ENCODE assay signal across 10 cellular contexts in genomic region chr2:190360561-190360960, GRCh38. TPM values are rescaled to one million over a fixed set of nuclear protein-coding genes. Genes with fewer than 3 reads are reported as not detected.
DNase-seq lines count a peak whose midpoint lies in the region; ATAC-seq, FAIRE-seq and TF ChIP-seq lines count a peak whose summit lies in the region.
"Had no signal": no experiment of that assay in that cellular context is flagged by ENCODE, and none has a peak within 500 bp of the region (broad histone marks: within the 10 kb centered on the region; RNA-seq: fewer than 3 reads in every experiment).

No MANE protein-coding gene starts in this region.

- H3K27ac ChIP-seq in substantia nigra (ENCODE audit: low read depth, low read length, poor library complexity, severe bottlenecking): peak overlapping the region; percentile 11

- POLR2A ChIA-PET in activated CD8-positive, alpha-beta T cell treated with anti-CD3 and anti-CD28 coated beads for 36 hours (lab: Charles Lee): interaction anchor here (1.2 kb wide), 1 partner anchor 47 kb away, joined by 4 read pairs; no protein-coding TSS in a partner anchor

- DNase-seq in activated CD4-positive, alpha-beta T cell treated with anti-CD3 and anti-CD28 coated beads, Interleukin-2, amount 10 ng/mL, durations not matched to agents 24 days and 14 days: no peak
- no peak for DNase-seq in activated CD4-positive, alpha-beta T cell treated with anti-CD3 and anti-CD28 coated beads for 48 hours
- DNase-seq in activated CD8-positive, alpha-beta T cell treated with anti-CD3 and anti-CD28 coated beads for 36 hours: no peak
- no peak for DNase-seq in substantia nigra (lab: John Stamatoyannopoulos, UW)
- no peak for DNase-seq in C1 segment of cervical spinal cord (lab: John Stamatoyannopoulos, UW)
- no peak for DNase-seq in NCI-H1694 treated with DMSO at 0.1 percent for 48 hours (lab: John Stamatoyannopoulos, UW)
- no peak for DNase-seq in NCI-H524 treated with DMSO at 0.1 percent for 48 hours (lab: John Stamatoyannopoulos, UW)

- H3K27me3 Mint-ChIP-seq in activated CD4-positive, alpha-beta T cell treated with anti-CD3 and anti-CD28 coated beads, Interleukin-2, amount 10 ng/mL, durations not matched to agents 24 days and 14 days: no peaks in the 10 kb centered on the region
- H3K27me3 Mint-ChIP-seq in activated CD8-positive, alpha-beta T cell treated with anti-CD3 and anti-CD28 coated beads for 36 hours: no peaks in the 10 kb centered on the region

- H3K9me3 Mint-ChIP-seq in activated CD4-positive, alpha-beta T cell treated with anti-CD3 and anti-CD28 coated beads, Interleukin-2, amount 10 ng/mL, durations not matched to agents 24 days and 14 days: no peaks in the 10 kb centered on the region
- no peaks in the 10 kb centered on the region for H3K9me3 Mint-ChIP-seq in activated CD8-positive, alpha-beta T cell treated with anti-CD3 and anti-CD28 coated beads for 36 hours

- no peak for TF ChIP-seq CTCF in activated CD8-positive, alpha-beta T cell treated with anti-CD3 and anti-CD28 coated beads for 36 hours (IDR thresholded peaks at IDR 0.05)

- CTCF ChIA-PET in activated CD8-positive, alpha-beta T cell treated with anti-CD3 and anti-CD28 coated beads for 36 hours (lab: Charles Lee): interaction anchor here (1.7 to 2.2 kb wide), 3 partner anchors 10 to 271 kb away, joined by 5 to 9 read pairs (median 9); no protein-coding TSS in a partner anchor

- ATAC-seq in activated CD8-positive, alpha-beta T cell treated with anti-CD3 and anti-CD28 coated beads for 36 hours: no peak

- H3K36me3 Mint-ChIP-seq in activated CD4-positive, alpha-beta T cell treated with anti-CD3 and anti-CD28 coated beads, Interleukin-2, amount 10 ng/mL, durations not matched to agents 24 days and 14 days (ENCODE audit: low read depth): no peaks in the 10 kb centered on the region
- H3K36me3 Mint-ChIP-seq in activated CD8-positive, alpha-beta T cell treated with anti-CD3 and anti-CD28 coated beads for 36 hours (ENCODE audit: low read depth): no peaks in the 10 kb centered on the region

- peak overlapping the region; percentile 87 for H3K4me3 Mint-ChIP-seq in activated CD4-positive, alpha-beta T cell treated with anti-CD3 and anti-CD28 coated beads, Interleukin-2, amount 10 ng/mL, durations not matched to agents 24 days and 14 days
- peak overlapping the region; percentile 80 for H3K4me3 Mint-ChIP-seq in activated CD8-positive, alpha-beta T cell treated with anti-CD3 and anti-CD28 coated beads for 36 hours

- peak; percentile 88 for FAIRE-seq in islet of Langerhans (lab: Jason Lieb, UNC)
- FAIRE-seq: A204.1, RCC 7860 had no signal

- H3K27ac Mint-ChIP-seq in activated CD4-positive, alpha-beta T cell treated with anti-CD3 and anti-CD28 coated beads, Interleukin-2, amount 10 ng/mL, durations not matched to agents 24 days and 14 days: no peak overlapping the region
- no peak overlapping the region for H3K27ac Mint-ChIP-seq in activated CD8-positive, alpha-beta T cell treated with anti-CD3 and anti-CD28 coated beads for 36 hours

- peaks cover 24% of the 10 kb centered on the region for H3K4me1 Mint-ChIP-seq in activated CD4-positive, alpha-beta T cell treated with anti-CD3 and anti-CD28 coated beads, Interleukin-2, amount 10 ng/mL, durations not matched to agents 24 days and 14 days
- peaks cover 19% of the 10 kb centered on the region for H3K4me1 Mint-ChIP-seq in activated CD8-positive, alpha-beta T cell treated with anti-CD3 and anti-CD28 coated beads for 36 hours (ENCODE audit: low read depth)

- intact Hi-C loops in activated CD4-positive, alpha-beta T cell treated with anti-CD3 and anti-CD28 coated beads, Interleukin-2, amount 10 ng/mL, durations not matched to agents 24 days and 14 days (cut with micrococcal nuclease): no loop called here
- intact Hi-C loops in activated CD8-positive, alpha-beta T cell treated with anti-CD3 and anti-CD28 coated beads for 36 hours (cut with micrococcal nuclease): no loop called here

RNA-seq across cellular contexts. Expression of gene INPP1, which starts 17.2 kb away (rescaled TPM):
- total RNA-seq in activated CD4-positive, alpha-beta T cell treated with anti-CD3 and anti-CD28 coated beads, Interleukin-2, amount 10 ng/mL, durations not matched to agents 24 days and 14 days: 9.2 and 10.3 TPM in 2 replicates
- total RNA-seq in activated CD8-positive, alpha-beta T cell treated with anti-CD3 and anti-CD28 coated beads for 36 hours: 10 to 100 TPM in 1 of 2 experiments, 1 to 10 TPM in 1; 8.5 to 10.2 TPM

RNA-seq across cellular contexts. Expression of gene HIBCH, which starts 40.9 kb away (rescaled TPM):
- 26.7 and 29.1 TPM in 2 replicates for total RNA-seq in activated CD4-positive, alpha-beta T cell treated with anti-CD3 and anti-CD28 coated beads, Interleukin-2, amount 10 ng/mL, durations not matched to agents 24 days and 14 days
- 10 to 100 TPM; 17.6 to 19.3 TPM for total RNA-seq in activated CD8-positive, alpha-beta T cell treated with anti-CD3 and anti-CD28 coated beads for 36 hours

RNA-seq across cellular contexts. Expression of gene MFSD6, which starts 47.6 kb away (rescaled TPM):
- 44.6 and 45.3 TPM in 2 replicates for total RNA-seq in activated CD4-positive, alpha-beta T cell treated with anti-CD3 and anti-CD28 coated beads, Interleukin-2, amount 10 ng/mL, durations not matched to agents 24 days and 14 days
- 10 to 100 TPM; 31.5 to 32.8 TPM for total RNA-seq in activated CD8-positive, alpha-beta T cell treated with anti-CD3 and anti-CD28 coated beads for 36 hours
